8 cellular contexts compared by ENCODE assay signal in the genomic region with DNA sequence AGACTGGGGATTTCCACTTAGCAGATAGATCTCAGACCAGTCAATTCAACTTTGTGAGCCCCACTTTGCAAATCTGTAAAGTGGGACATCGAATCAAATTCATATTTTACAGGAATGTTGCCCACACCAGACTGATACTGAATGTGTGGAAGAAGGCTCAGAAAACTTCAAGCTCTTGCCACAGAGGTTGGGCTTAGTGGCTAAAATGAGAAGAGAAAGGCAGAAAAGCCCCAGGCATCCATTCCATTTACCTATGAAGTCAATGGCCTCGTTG. TPM values are rescaled to one million over a fixed set of nuclear protein-coding genes. Genes with fewer than 3 reads are reported as not detected.
DNase-seq lines count a peak whose midpoint lies in the region; ATAC-seq, FAIRE-seq and TF ChIP-seq lines count a peak whose summit lies in the region.

No MANE protein-coding gene starts in this region.

- DNase-seq in HFFc6 (no peak), kidney (no peak), ecto neural progenitor cell (ENCODE audit: low spot score) (no peak), left colon (no peak)
- no peak for DNase-seq in activated naive CD8-positive, alpha-beta T cell treated with anti-CD3 and anti-CD28 coated beads, Interleukin-2, amount 50 U/mL, for 24 hours

- H3K36me3 Mint-ChIP-seq in HFFc6 (ENCODE audit: low read depth) = peaks cover 54% of the 10 kb centered on the region
- H3K36me3 Mint-ChIP-seq in activated naive CD8-positive, alpha-beta T cell treated with anti-CD3 and anti-CD28 coated beads, Interleukin-2, amount 50 U/mL, for 24 hours (ENCODE audit: low read depth) = peaks cover 27% of the 10 kb centered on the region
- peaks cover 16% of the 10 kb centered on the region for H3K36me3 Mint-ChIP-seq in stimulated activated memory B cell treated with anti-CD40 and anti-IgM and Interleukin-4, amounts not matched to agents 10 μg/mL and 1 μg/mL and 100 μg/mL, for 72 hours

- ATAC-seq in activated naive CD8-positive, alpha-beta T cell treated with anti-CD3 and anti-CD28 coated beads, Interleukin-2, amount 50 U/mL, for 24 hours = no peak
- no peak for ATAC-seq in stimulated activated memory B cell treated with anti-CD40 and anti-IgM and Interleukin-4, amounts not matched to agents 10 μg/mL and 1 μg/mL and 100 μg/mL, for 72 hours
- ATAC-seq in HG03432 (IDR thresholded peaks at IDR 0.05; ENCODE audit: unreplicated experiment) (no peak), GM21367 (IDR thresholded peaks at IDR 0.05; ENCODE audit: unreplicated experiment) (no peak), left colon (no peak)

- TF ChIP-seq CTCF in HFFc6 (IDR thresholded peaks at IDR 0.05) = no peak
- TF ChIP-seq CTCF in kidney (IDR thresholded peaks at IDR 0.05; ENCODE audit: borderline replicate concordance, extremely low read depth, insufficient read depth) = no peak

- peak overlapping the region; percentile 99 for H3K4me3 Mint-ChIP-seq in HFFc6
- peak overlapping the region; percentile 85 for H3K4me3 Mint-ChIP-seq in activated naive CD8-positive, alpha-beta T cell treated with anti-CD3 and anti-CD28 coated beads, Interleukin-2, amount 50 U/mL, for 24 hours
- H3K4me3 Mint-ChIP-seq in stimulated activated memory B cell treated with anti-CD40 and anti-IgM and Interleukin-4, amounts not matched to agents 10 μg/mL and 1 μg/mL and 100 μg/mL, for 72 hours = peak overlapping the region; percentile 95

- intact Hi-C loops in kidney (cut with DNase I) (no loop called here), left colon (cut with DNase I, micrococcal nuclease) (no loop called here)

- no peaks in the 10 kb centered on the region for H3K9me3 ChIP-seq in kidney (ENCODE audit: control insufficient read depth in 1 of 2, low read length in 2 of 2)

- peak overlapping the region; percentile 86 to 96 for H3K4me3 ChIP-seq in kidney (ENCODE audit: low read length in 2 of 2)

- peak overlapping the region; percentile 88 to 98 for H3K27ac ChIP-seq in kidney (ENCODE audit: low read depth in 2 of 2, low read length in 2 of 2)

- peaks cover 22 to 34% of the 10 kb centered on the region in 2 donors for H3K36me3 ChIP-seq in kidney (ENCODE audit: control insufficient read depth in 1 of 2, insufficient read depth in 2 of 2, low read length in 2 of 2)

- H3K4me1 ChIP-seq in kidney (ENCODE audit: control insufficient read depth in 1 of 2, insufficient read depth in 1 of 2, low read depth in 1 of 2, low read length in 2 of 2) = peaks cover 26 to 29% of the 10 kb centered on the region in 2 donors

- H3K9ac ChIP-seq in kidney (ENCODE audit: low read length in 2 of 2) = peak overlapping the region; percentile 78 to 95

- peak overlapping the region; percentile 99 for H3K27ac Mint-ChIP-seq in HFFc6
- peak overlapping the region; percentile 69 for H3K27ac Mint-ChIP-seq in activated naive CD8-positive, alpha-beta T cell treated with anti-CD3 and anti-CD28 coated beads, Interleukin-2, amount 50 U/mL, for 24 hours
- no peak overlapping the region for H3K27ac Mint-ChIP-seq in stimulated activated memory B cell treated with anti-CD40 and anti-IgM and Interleukin-4, amounts not matched to agents 10 μg/mL and 1 μg/mL and 100 μg/mL, for 72 hours

- H3K27me3 Mint-ChIP-seq in HFFc6 (ENCODE audit: insufficient read depth) = peaks cover 66% of the 10 kb centered on the region
- H3K27me3 Mint-ChIP-seq in activated naive CD8-positive, alpha-beta T cell treated with anti-CD3 and anti-CD28 coated beads, Interleukin-2, amount 50 U/mL, for 24 hours = no peaks in the 10 kb centered on the region
- H3K27me3 Mint-ChIP-seq in stimulated activated memory B cell treated with anti-CD40 and anti-IgM and Interleukin-4, amounts not matched to agents 10 μg/mL and 1 μg/mL and 100 μg/mL, for 72 hours = no peaks in the 10 kb centered on the region

- H3K4me1 Mint-ChIP-seq in HFFc6 (ENCODE audit: low read depth) = peaks cover 71% of the 10 kb centered on the region
- peaks cover 70% of the 10 kb centered on the region for H3K4me1 Mint-ChIP-seq in activated naive CD8-positive, alpha-beta T cell treated with anti-CD3 and anti-CD28 coated beads, Interleukin-2, amount 50 U/mL, for 24 hours
- peaks cover 79% of the 10 kb centered on the region for H3K4me1 Mint-ChIP-seq in stimulated activated memory B cell treated with anti-CD40 and anti-IgM and Interleukin-4, amounts not matched to agents 10 μg/mL and 1 μg/mL and 100 μg/mL, for 72 hours

- no peak for FAIRE-seq in kidney (lab: Jason Lieb, UNC)

- H3K9me3 Mint-ChIP-seq in HFFc6 = peaks cover 60% of the 10 kb centered on the region
- H3K9me3 Mint-ChIP-seq in activated naive CD8-positive, alpha-beta T cell treated with anti-CD3 and anti-CD28 coated beads, Interleukin-2, amount 50 U/mL, for 24 hours = no peaks in the 10 kb centered on the region
- no peaks in the 10 kb centered on the region for H3K9me3 Mint-ChIP-seq in stimulated activated memory B cell treated with anti-CD40 and anti-IgM and Interleukin-4, amounts not matched to agents 10 μg/mL and 1 μg/mL and 100 μg/mL, for 72 hours

RNA-seq across cellular contexts. Expression of a gene that starts 1.7 kb away (rescaled TPM):
- total RNA-seq in HFFc6 (2021; fragmentation: NEBNext Ultra II Directional; extraction: Animal tissue kit (Norgen Biotek cat#: 25700)) = 100 to 1,000 TPM; 213 to 319 (median 307) TPM
- 172 TPM for total RNA-seq in kidney
- 298 TPM for polyA plus RNA-seq in kidney (ENCODE audit: insufficient read depth, low read depth, low replicate concordance)
- 100 to 1,000 TPM; 148 to 242 TPM for total RNA-seq in left colon
